In genomic region chr1:14733053-14733778, GRCh38 we compare ENCODE assay signal across 10 cellular contexts.
DNase-seq lines count a peak whose midpoint lies in the region; ATAC-seq and TF ChIP-seq lines count a peak whose summit lies in the region.
"Had no signal": no experiment of that assay in that cellular context is flagged by ENCODE, and none has a peak within 500 bp of the region (broad histone marks: within the 10 kb centered on the region; RNA-seq: fewer than 3 reads in every experiment).

No MANE protein-coding gene starts in this region.

- DNase-seq in lower lobe of right lung (peak; percentile 58), putamen (ENCODE audit: low spot score) (no peak)
- DNase-seq in stimulated activated CD4-positive, alpha-beta T cell treated with anti-CD3 and anti-CD28 coated beads, Interleukin-2, amount 100 ng/mL, for 48 hours, result no peak
- DNase-seq in natural killer cell treated with Interleukin-12 subunit alpha and Interleukin-12 subunit beta and Interleukin-15 and Interleukin-18, amount 100 ng/mL, for 72 hours (ENCODE audit: low spot score), result no peak
- DNase-seq: DMS53, SHP77 had no signal

- H3K36me3 ChIP-seq in BLaER1 treated with 17β-estradiol and CSF1 and Interleukin-3, amounts not matched to agents 10 nM and 100 nM, result no peaks in the 10 kb centered on the region
- no peaks in the 10 kb centered on the region for H3K36me3 ChIP-seq in lower lobe of right lung

- no peak overlapping the region for H3K4me3 ChIP-seq in BLaER1 treated with 17β-estradiol and CSF1 and Interleukin-3, amounts not matched to agents 10 nM and 100 nM
- H3K4me3 ChIP-seq in lower lobe of right lung, result no peak overlapping the region

- no peaks in the 10 kb centered on the region; a peak in 1 of 22 replicates for H4K20me1 ChIP-seq in BLaER1 treated with 17β-estradiol and CSF1 and Interleukin-3, amounts not matched to agents 10 nM and 100 nM

- TF ChIP-seq CTCF in brain (conservative IDR thresholded peaks at IDR 0.05) (no peak), lower lobe of right lung (IDR thresholded peaks at IDR 0.05) (no peak)

- peaks cover 7 to 53% (median 43%) of the 10 kb centered on the region in 10 experiments; a peak in 18 of 20 replicates for H3K4me1 ChIP-seq in BLaER1 treated with 17β-estradiol and CSF1 and Interleukin-3, amounts not matched to agents 10 nM and 100 nM
- peaks cover 15% of the 10 kb centered on the region for H3K4me1 ChIP-seq in lower lobe of right lung

- H3K36me3 Mint-ChIP-seq in brain, result no peaks in the 10 kb centered on the region
- H3K36me3 Mint-ChIP-seq in natural killer cell treated with Interleukin-12 subunit alpha and Interleukin-12 subunit beta and Interleukin-15 and Interleukin-18, amount 100 ng/mL, for 72 hours, result no peaks in the 10 kb centered on the region

- H3K4me1 Mint-ChIP-seq in brain, result peaks cover 80% of the 10 kb centered on the region
- no peaks in the 10 kb centered on the region for H3K4me1 Mint-ChIP-seq in natural killer cell treated with Interleukin-12 subunit alpha and Interleukin-12 subunit beta and Interleukin-15 and Interleukin-18, amount 100 ng/mL, for 72 hours (ENCODE audit: low read depth in 2 of 2)

- peak overlapping the region; percentile 0 to 51 (median 34); a peak in 16 of 22 replicates for H3K4me2 ChIP-seq in BLaER1 treated with 17β-estradiol and CSF1 and Interleukin-3, amounts not matched to agents 10 nM and 100 nM

- H3K27me3 ChIP-seq in BLaER1 treated with 17β-estradiol and CSF1 and Interleukin-3, amounts not matched to agents 10 nM and 100 nM, result peaks cover 0 to 28% (median 0%) of the 10 kb centered on the region in 11 experiments; a peak in 5 of 22 replicates
- no peaks in the 10 kb centered on the region for H3K27me3 ChIP-seq in lower lobe of right lung (ENCODE audit: low read depth)

- intact Hi-C loops in lower lobe of right lung (cut with DNase I), result no loop called here

- H3K27ac ChIP-seq in BLaER1 treated with 17β-estradiol and CSF1 and Interleukin-3, amounts not matched to agents 10 nM and 100 nM, result no peak overlapping the region
- no peak overlapping the region for H3K27ac ChIP-seq in lower lobe of right lung

- H3K9me3 ChIP-seq in BLaER1 treated with 17β-estradiol and CSF1 and Interleukin-3, amounts not matched to agents 10 nM and 100 nM (replicated peaks in 1 of 11), result no peaks in the 10 kb centered on the region
- H3K9me3 ChIP-seq in lower lobe of right lung, result no peaks in the 10 kb centered on the region

- peak overlapping the region; percentile 8 to 75 (median 68) for H3K4me3 Mint-ChIP-seq in brain
- no peak overlapping the region for H3K4me3 Mint-ChIP-seq in natural killer cell treated with Interleukin-12 subunit alpha and Interleukin-12 subunit beta and Interleukin-15 and Interleukin-18, amount 100 ng/mL, for 72 hours

- peaks cover 0 to 2% (median 0%) of the 10 kb centered on the region in 5 experiments for H3K9me3 Mint-ChIP-seq in brain
- H3K9me3 Mint-ChIP-seq in natural killer cell treated with Interleukin-12 subunit alpha and Interleukin-12 subunit beta and Interleukin-15 and Interleukin-18, amount 100 ng/mL, for 72 hours, result no peaks in the 10 kb centered on the region

- peak overlapping the region; percentile 90 to 98 (median 93) for H3K27ac Mint-ChIP-seq in brain
- no peak overlapping the region for H3K27ac Mint-ChIP-seq in natural killer cell treated with Interleukin-12 subunit alpha and Interleukin-12 subunit beta and Interleukin-15 and Interleukin-18, amount 100 ng/mL, for 72 hours

- H3K9ac ChIP-seq in BLaER1 treated with 17β-estradiol and CSF1 and Interleukin-3, amounts not matched to agents 10 nM and 100 nM, result no peak overlapping the region

- ATAC-seq in HG02870 (IDR thresholded peaks at IDR 0.05; ENCODE audit: unreplicated experiment) (peak; percentile 48), lower lobe of right lung (peak; percentile 29 to 34), HG03196 (IDR thresholded peaks at IDR 0.05; ENCODE audit: unreplicated experiment) (no peak)
- ATAC-seq in natural killer cell treated with Interleukin-12 subunit alpha and Interleukin-12 subunit beta and Interleukin-15 and Interleukin-18, amount 100 ng/mL, for 72 hours, result no peak

- peaks cover 6% of the 10 kb centered on the region for H3K27me3 Mint-ChIP-seq in brain
- peaks cover 9 to 16% of the 10 kb centered on the region in 2 donors for H3K27me3 Mint-ChIP-seq in natural killer cell treated with Interleukin-12 subunit alpha and Interleukin-12 subunit beta and Interleukin-15 and Interleukin-18, amount 100 ng/mL, for 72 hours

Comparison
In these comparisons a context has a peak if more than half of its experiments do, and no peak if none do; other contexts are left out.
1. ATAC-seq: peak in HG02870 (single experiment) and lower lobe of right lung (2 of 2); none in HG03196 (single experiment) and natural killer cell treated with Interleukin-12 subunit alpha and Interleukin-12 subunit beta and Interleukin-15 and Interleukin-18, amount 100 ng/mL, for 72 hours (0 of 2).
2. H3K27ac Mint-ChIP-seq: peak in brain (5 of 5); none in natural killer cell treated with Interleukin-12 subunit alpha and Interleukin-12 subunit beta and Interleukin-15 and Interleukin-18, amount 100 ng/mL, for 72 hours (0 of 2).